13 cellular contexts compared by ENCODE assay signal in genomic region chr7:35849158-35849831, GRCh38. TPM values are rescaled to one million over a fixed set of nuclear protein-coding genes. Genes with fewer than 3 reads are reported as not detected.
DNase-seq lines count a peak whose midpoint lies in the region; ATAC-seq, FAIRE-seq and TF ChIP-seq lines count a peak whose summit lies in the region.
"Had no signal": no experiment of that assay in that cellular context is flagged by ENCODE, and none has a peak within 500 bp of the region (broad histone marks: within the 10 kb centered on the region; RNA-seq: fewer than 3 reads in every experiment).

No MANE protein-coding gene starts in this region.

- no peaks in the 10 kb centered on the region for H3K9me3 ChIP-seq in BE2C
- no peaks in the 10 kb centered on the region for H3K9me3 ChIP-seq in small intestine (ENCODE audit: control insufficient read depth, low read depth)
- H3K9me3 ChIP-seq: esophagus muscularis mucosa, right lobe of liver had no signal

- no peak overlapping the region for H3K4me3 ChIP-seq in BE2C (ENCODE audit: low read depth, low read length)
- H3K4me3 ChIP-seq in brain microvascular endothelial cell (ENCODE audit: low read depth, low read length) = no peak overlapping the region
- H3K4me3 ChIP-seq in small intestine (ENCODE audit: low read depth in 1 of 2, low read length in 2 of 2) = no peak overlapping the region
- H3K4me3 ChIP-seq: esophagus muscularis mucosa, right lobe of liver had no signal

- H3K36me3 Mint-ChIP-seq in HFFc6 (ENCODE audit: low read depth) = peaks cover 11% of the 10 kb centered on the region
- H3K36me3 Mint-ChIP-seq in memory B cell = peaks cover 21% of the 10 kb centered on the region
- peaks cover 78% of the 10 kb centered on the region for H3K36me3 Mint-ChIP-seq in activated T-cell treated with anti-CD3 and anti-CD28 coated beads, Interleukin-2, amount 50 U/mL, for 24 hours (ENCODE audit: low read depth)

- H3K27ac Mint-ChIP-seq in HFFc6 = no peak overlapping the region
- H3K27ac Mint-ChIP-seq in memory B cell = peak overlapping the region; percentile 71
- H3K27ac Mint-ChIP-seq in activated T-cell treated with anti-CD3 and anti-CD28 coated beads, Interleukin-2, amount 50 U/mL, for 24 hours = no peak overlapping the region

- in situ Hi-C loops in brain microvascular endothelial cell (cut with HindIII; ENCODE audit: low pct_ligation_motif_present, low sequenced_read_pairs) = no loop called here

- WGBS in small intestine, 3 donors = 87 to 94% (median 88%) methylated on average over 7 of the region's 7 CpGs

- H3K4me1 ChIP-seq in BE2C = peaks cover 3% of the 10 kb centered on the region; the same call in 1 of the 2 replicates
- no peaks in the 10 kb centered on the region for H3K4me1 ChIP-seq in small intestine (ENCODE audit: control insufficient read depth in 2 of 2, insufficient read depth in 1 of 2, low read depth in 1 of 2, low read length in 1 of 2)

- H3K36me3 ChIP-seq in BE2C (peaks cover 10% of the 10 kb centered on the region), brain microvascular endothelial cell (replicated peaks) (peaks cover 5% of the 10 kb centered on the region), small intestine (ENCODE audit: control insufficient read depth in 2 of 2, insufficient read depth in 2 of 2, low read length in 2 of 2) (peaks cover 0 to 7% of the 10 kb centered on the region in 2 donors)
- H3K36me3 ChIP-seq: right lobe of liver had no signal

- no peak overlapping the region for H3K27ac ChIP-seq in brain microvascular endothelial cell
- no peak overlapping the region for H3K27ac ChIP-seq in small intestine (ENCODE audit: low read depth in 1 of 2, low read length in 1 of 2)
- H3K27ac ChIP-seq: esophagus muscularis mucosa, right lobe of liver had no signal

- DNase-seq in BE2C (peak; percentile 19), HFFc6 (no peak), brain microvascular endothelial cell (peak; percentile 66), memory B cell (ENCODE audit: low spot score in 2 of 2) (no peak), NCI-H82 treated with DMSO at 0.1 percent for 48 hours (lab: John Stamatoyannopoulos, UW; ENCODE audit: unreplicated experiment) (no peak), small intestine (no peak)
- no peak for DNase-seq in activated T-cell treated with anti-CD3 and anti-CD28 coated beads, Interleukin-2, amount 50 U/mL, for 24 hours
- DNase-seq: activated CD4-positive, alpha-beta T cell treated with anti-CD3 and anti-CD28 coated beads, Interleukin-2, amount 50 U/mL, for 1 hour; NCI-H187 treated with DMSO at 0.1 percent for 48 hours; right lobe of liver had no signal

- ATAC-seq in memory B cell (ENCODE audit: low read depth) (no peak), HG02981 (IDR thresholded peaks at IDR 0.05; ENCODE audit: unreplicated experiment) (no peak)

- peaks cover 35% of the 10 kb centered on the region for H3K4me1 Mint-ChIP-seq in HFFc6 (ENCODE audit: low read depth)
- H3K4me1 Mint-ChIP-seq in memory B cell = peaks cover 19% of the 10 kb centered on the region
- peaks cover 64% of the 10 kb centered on the region for H3K4me1 Mint-ChIP-seq in activated T-cell treated with anti-CD3 and anti-CD28 coated beads, Interleukin-2, amount 50 U/mL, for 24 hours (ENCODE audit: low read depth)

- TF ChIP-seq CTCF in BE2C (IDR thresholded peaks at IDR 0.05; ENCODE audit: low read depth, low read length) = no peak
- peak; percentile 53 for TF ChIP-seq CTCF in HFFc6 (IDR thresholded peaks at IDR 0.05)
- peak; percentile 3 for TF ChIP-seq CTCF in brain microvascular endothelial cell (IDR thresholded peaks at IDR 0.05; ENCODE audit: low read depth, low read length, missing control alignments)

- no peak for FAIRE-seq in small intestine (lab: Jason Lieb, UNC)

- H3K27me3 Mint-ChIP-seq in HFFc6 (ENCODE audit: insufficient read depth) (no peaks in the 10 kb centered on the region), memory B cell (no peaks in the 10 kb centered on the region)
- H3K27me3 Mint-ChIP-seq in activated T-cell treated with anti-CD3 and anti-CD28 coated beads, Interleukin-2, amount 50 U/mL, for 24 hours = no peaks in the 10 kb centered on the region
- H3K27me3 Mint-ChIP-seq: IgD-negative memory B cell had no signal

- H3K27me3 ChIP-seq in BE2C = no peaks in the 10 kb centered on the region
- H3K27me3 ChIP-seq in brain microvascular endothelial cell (replicated peaks) = no peaks in the 10 kb centered on the region
- no peaks in the 10 kb centered on the region for H3K27me3 ChIP-seq in small intestine (ENCODE audit: control insufficient read depth in 2 of 2, insufficient read depth in 2 of 2, low read length in 2 of 2)
- H3K27me3 ChIP-seq: esophagus muscularis mucosa, right lobe of liver had no signal

- H3K9me3 Mint-ChIP-seq in HFFc6 (no peaks in the 10 kb centered on the region), memory B cell (no peaks in the 10 kb centered on the region)
- H3K9me3 Mint-ChIP-seq in activated T-cell treated with anti-CD3 and anti-CD28 coated beads, Interleukin-2, amount 50 U/mL, for 24 hours = no peaks in the 10 kb centered on the region
- H3K9me3 Mint-ChIP-seq: IgD-negative memory B cell had no signal

- no peak overlapping the region for H3K4me3 Mint-ChIP-seq in HFFc6
- H3K4me3 Mint-ChIP-seq in memory B cell = no peak overlapping the region
- no peak overlapping the region for H3K4me3 Mint-ChIP-seq in activated T-cell treated with anti-CD3 and anti-CD28 coated beads, Interleukin-2, amount 50 U/mL, for 24 hours
- H3K4me3 Mint-ChIP-seq: IgD-negative memory B cell had no signal

RNA-seq across cellular contexts. Expression of gene SEPTIN7, which starts 48.4 kb away (rescaled TPM):
- polyA plus RNA-seq in BE2C (2012; ENCODE audit: insufficient read depth, insufficient read length, low read depth) = 241 TPM
- 100 to 1,000 TPM; 257 to 320 (median 291) TPM for total RNA-seq in HFFc6 (2021; fragmentation: NEBNext Ultra II Directional; extraction: Animal tissue kit (Norgen Biotek cat#: 25700))
- polyA plus RNA-seq in small intestine = 100 to 1,000 TPM in 1 of 3 donors, 10 to 100 TPM in 2; 80.1 to 104 (median 91.9) TPM

Comparison
In these comparisons a context has a peak if more than half of its experiments do, and no peak if none do; other contexts are left out.
1. DNase-seq: peak in BE2C (single experiment) and brain microvascular endothelial cell (single experiment); none in HFFc6 (single experiment), memory B cell (0 of 2), activated T-cell treated with anti-CD3 and anti-CD28 coated beads, Interleukin-2, amount 50 U/mL, for 24 hours (single experiment), NCI-H82 treated with DMSO at 0.1 percent for 48 hours (single experiment) and small intestine (single experiment).